Comparison of ENCODE assay signal across 8 cellular contexts in the genomic region with DNA sequence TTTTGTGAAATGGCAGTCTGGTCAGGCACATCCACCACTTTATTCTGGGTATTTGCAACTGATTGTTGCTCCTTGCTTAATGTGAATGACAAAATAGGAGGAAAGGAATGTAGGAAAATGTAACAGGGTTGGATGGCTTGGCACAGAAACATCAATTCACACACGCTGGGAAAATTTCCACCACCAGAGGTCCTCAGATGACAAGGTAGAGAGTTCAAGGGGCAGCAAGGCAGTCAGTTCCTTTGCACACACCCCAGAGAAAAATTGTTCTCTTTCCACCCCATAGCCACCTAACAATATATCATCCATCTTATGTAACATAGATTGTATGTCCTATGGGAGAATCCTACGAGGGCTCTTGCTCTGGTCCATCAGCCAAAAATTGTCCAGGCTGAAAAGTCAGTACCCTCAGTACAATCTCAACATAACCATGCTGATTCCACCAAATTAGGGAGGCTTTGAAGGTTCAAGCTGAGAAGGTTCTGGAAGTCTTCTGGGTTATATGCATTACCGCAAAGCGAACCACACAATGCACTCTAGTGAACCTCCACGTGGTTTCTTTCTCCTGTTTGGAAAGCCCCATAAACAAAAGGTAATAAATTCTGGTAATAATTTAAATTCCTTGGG. TPM values are rescaled to one million over a fixed set of nuclear protein-coding genes. Genes with fewer than 3 reads are reported as not detected.
DNase-seq lines count a peak whose midpoint lies in the region; ATAC-seq and TF ChIP-seq lines count a peak whose summit lies in the region.

No MANE protein-coding gene starts in this region.

- ATAC-seq in HG03378 (IDR thresholded peaks at IDR 0.05; ENCODE audit: unreplicated experiment) (peak; percentile 67), GM21515 (IDR thresholded peaks at IDR 0.05; ENCODE audit: unreplicated experiment) (no peak)

- no peak overlapping the region for H3K4me3 Mint-ChIP-seq in type B pancreatic cell

- no peak overlapping the region for H3K27ac ChIP-seq in esophagus squamous epithelium

- peak; percentile 61 for DNase-seq in GM12865 (ENCODE audit: low read depth)
- DNase-seq in NOMO-1 treated with dmso at 0.1 percent for 144 hours (lab: John Stamatoyannopoulos, UW; ENCODE audit: unreplicated experiment) = peak; percentile 71
- peak; percentile 31 for DNase-seq in activated T-cell treated with anti-CD3 and anti-CD28 coated beads for 1 hour (ENCODE audit: low read depth)
- DNase-seq in esophagus squamous epithelium (lab: John Stamatoyannopoulos, UW) = no peak
- peak in 42 of 56 donors; percentile 1 to 78 (median 16) for DNase-seq in nucleus accumbens (lab: John Stamatoyannopoulos, UW)
- DNase-seq in type B pancreatic cell (ENCODE audit: extremely low spot score, unreplicated experiment) = no peak

- intact Hi-C loops in esophagus squamous epithelium (cut with DNase I) = loop anchor here (5.0 kb wide), 1 partner anchor 838 kb away; no protein-coding TSS in a partner anchor

- H3K27me3 Mint-ChIP-seq in type B pancreatic cell = no peaks in the 10 kb centered on the region

- no peak overlapping the region for H3K27ac Mint-ChIP-seq in type B pancreatic cell

- H3K36me3 ChIP-seq in esophagus squamous epithelium = no peaks in the 10 kb centered on the region

- no peak for TF ChIP-seq POLR2A in esophagus squamous epithelium (IDR thresholded peaks at IDR 0.05)

- H3K36me3 Mint-ChIP-seq in type B pancreatic cell = no peaks in the 10 kb centered on the region

- no peak overlapping the region for H3K4me3 ChIP-seq in GM12865 (ENCODE audit: low read depth, low read length)
- no peak overlapping the region for H3K4me3 ChIP-seq in esophagus squamous epithelium

- WGBS in esophagus squamous epithelium, 2 donors = 45 to 54% methylated on average over 5 of the region's 5 CpGs

- H3K4me1 ChIP-seq in esophagus squamous epithelium = no peaks in the 10 kb centered on the region

- H3K4me1 Mint-ChIP-seq in type B pancreatic cell (ENCODE audit: unreplicated experiment) = no peaks in the 10 kb centered on the region

- no peaks in the 10 kb centered on the region for H3K9me3 Mint-ChIP-seq in type B pancreatic cell

- no peaks in the 10 kb centered on the region for H3K27me3 ChIP-seq in esophagus squamous epithelium

- TF ChIP-seq CTCF in GM12865 (IDR thresholded peaks at IDR 0.05; ENCODE audit: insufficient read depth, low read depth, low read length, missing control alignments) (peak; percentile 74), esophagus squamous epithelium (IDR thresholded peaks at IDR 0.05) (peak; percentile 53 to 80 (median 66)), type B pancreatic cell (conservative IDR thresholded peaks at IDR 0.05) (peak; percentile 82)

- no peaks in the 10 kb centered on the region for H3K9me3 ChIP-seq in esophagus squamous epithelium

RNA-seq across cellular contexts. Expression of gene AGXT2, which starts 42.1 kb away (rescaled TPM):
- not detected for total RNA-seq in esophagus squamous epithelium
- not detected in 2 replicates for total RNA-seq in type B pancreatic cell (ENCODE audit: low replicate concordance)

Comparison
In these comparisons a context has a peak if more than half of its experiments do, and no peak if none do; other contexts are left out.
1. DNase-seq: peak in GM12865 (single experiment), NOMO-1 treated with dmso at 0.1 percent for 144 hours (single experiment), activated T-cell treated with anti-CD3 and anti-CD28 coated beads for 1 hour (single experiment) and nucleus accumbens (42 of 56); none in esophagus squamous epithelium (single experiment) and type B pancreatic cell (single experiment).
2. Peak in every context shown above with its lines, with median percentiles within 50 percentile points of each other: CTCF ChIP-seq.